19 cellular contexts compared by ENCODE assay signal in the genomic region with DNA sequence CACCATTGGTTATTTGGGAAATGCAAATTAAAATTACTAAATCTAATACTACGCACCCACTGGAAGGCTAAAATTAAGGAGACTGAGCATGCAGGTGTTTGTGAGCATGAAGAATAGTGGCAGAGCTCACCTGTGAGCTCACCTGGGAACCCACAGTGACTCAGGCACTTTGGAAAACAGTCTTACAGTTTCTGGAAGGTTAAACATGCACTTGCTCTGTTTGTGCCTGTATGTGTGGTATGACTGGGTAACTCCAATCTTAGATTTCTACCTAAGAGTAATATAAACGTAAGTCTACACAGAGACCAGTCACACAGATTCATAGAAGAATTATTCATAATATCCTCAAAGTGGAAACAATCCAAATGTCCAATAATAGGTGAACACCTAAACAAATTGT.
DNase-seq lines count a peak whose midpoint lies in the region; ATAC-seq and TF ChIP-seq lines count a peak whose summit lies in the region.
"Had no signal": no experiment of that assay in that cellular context is flagged by ENCODE, and none has a peak within 500 bp of the region (broad histone marks: within the 10 kb centered on the region; RNA-seq: fewer than 3 reads in every experiment).

No MANE protein-coding gene starts in this region.

- DNase-seq in DMS53 (lab: John Stamatoyannopoulos, UW) (peak; percentile 50), DMS53 treated with DMSO at 0.1 percent for 48 hours (lab: John Stamatoyannopoulos, UW; ENCODE audit: unreplicated experiment) (no peak), mammary epithelial cell (peak; percentile 40), MCF 10A (ENCODE audit: unreplicated experiment) (no peak), progenitor cell of endocrine pancreas (ENCODE audit: low spot score, unreplicated experiment) (no peak), COLO668 (lab: John Stamatoyannopoulos, UW; ENCODE audit: unreplicated experiment) (no peak)
- DNase-seq: AML-193; CD4-positive, alpha-beta T cell; DMS153; DND-41; EL; GM23248 had no signal

- no peak overlapping the region for H3K4me2 ChIP-seq in mammary epithelial cell (ENCODE audit: insufficient read depth, low read depth, low read length)
- H3K4me2 ChIP-seq: A549 had no signal

- no peaks in the 10 kb centered on the region for H3K4me1 ChIP-seq in mammary epithelial cell (ENCODE audit: insufficient read depth, low read length)
- H3K4me1 ChIP-seq: A549 had no signal

- CTCF ChIA-PET in mammary epithelial cell (lab: Charles Lee; ENCODE audit: low non-redundant PET) (no interaction called here), MCF 10A (lab: Yijun Ruan, JAX) (no interaction called here)

- in situ Hi-C loops in mammary epithelial cell (cut with MboI; ENCODE audit: low sequenced_read_pairs in 2 of 2) = loop anchor here in 1 of 2 donors (10.0 kb wide), 1 partner anchor 56 kb away; no protein-coding TSS in a partner anchor

- intact Hi-C loops in mammary epithelial cell (cut with micrococcal nuclease) = no loop called here
- intact Hi-C loops in MCF 10A (cut with micrococcal nuclease) = no loop called here

- H4K20me1 ChIP-seq in mammary epithelial cell (ENCODE audit: insufficient read depth, low read length) = no peaks in the 10 kb centered on the region

- BruUV-seq in mammary epithelial cell (replicated peaks; lab: Mats Ljungman, UMichigan) (no TSS peak), MCF 10A (replicated peaks; lab: Mats Ljungman, UMichigan) (no TSS peak)

- H3K27ac ChIP-seq in mammary epithelial cell (ENCODE audit: insufficient read depth, low read depth, low read length) = no peak overlapping the region
- H3K27ac ChIP-seq: 22Rv1, A549, C4-2B, GM23248, HL-60 had no signal

- TF ChIP-seq CTCF in mammary epithelial cell (conservative IDR thresholded peaks at IDR 0.05 in 1 of 2, IDR thresholded peaks at IDR 0.05 in 1 of 2; ENCODE audit: extremely low read depth in 1 of 2, insufficient read depth in 1 of 2, low read depth in 1 of 2, low read length in 2 of 2) = no peak
- no peak for TF ChIP-seq CTCF in MCF 10A (IDR thresholded peaks at IDR 0.05; ENCODE audit: unreplicated experiment)
- no peak for TF ChIP-seq CTCF in progenitor cell of endocrine pancreas (IDR thresholded peaks at IDR 0.05; ENCODE audit: unreplicated experiment)

- H2AFZ ChIP-seq in mammary epithelial cell (ENCODE audit: low read depth, low read length) = no peak overlapping the region
- H2AFZ ChIP-seq: GM23248 had no signal

- H3K27me3 Mint-ChIP-seq in MCF 10A (ENCODE audit: insufficient read depth, unreplicated experiment) (no peaks in the 10 kb centered on the region), progenitor cell of endocrine pancreas (peaks cover 15% of the 10 kb centered on the region)

- no peaks in the 10 kb centered on the region for H3K79me2 ChIP-seq in mammary epithelial cell (ENCODE audit: insufficient read depth, low read length)

- no peaks in the 10 kb centered on the region for H3K9me3 ChIP-seq in mammary epithelial cell (replicated peaks; ENCODE audit: insufficient read depth, low read length)
- H3K9me3 ChIP-seq: A549, HAP-1 had no signal

- peaks cover 9% of the 10 kb centered on the region for H3K9me3 Mint-ChIP-seq in MCF 10A (ENCODE audit: unreplicated experiment)
- peaks cover 5% of the 10 kb centered on the region for H3K9me3 Mint-ChIP-seq in progenitor cell of endocrine pancreas (ENCODE audit: low read depth)
- H3K9me3 Mint-ChIP-seq: CD4-positive, alpha-beta T cell had no signal

- H3K36me3 Mint-ChIP-seq in MCF 10A (ENCODE audit: insufficient read depth, unreplicated experiment) = no peaks in the 10 kb centered on the region
- no peaks in the 10 kb centered on the region for H3K36me3 Mint-ChIP-seq in progenitor cell of endocrine pancreas (ENCODE audit: insufficient read depth)

- no peak overlapping the region for H3K4me3 ChIP-seq in mammary epithelial cell (replicated peaks in 1 of 3; ENCODE audit: insufficient read depth in 1 of 3, low read depth in 2 of 3, low read length in 3 of 3)
- H3K4me3 ChIP-seq: A549, GM12878, GM23248, HAP-1 had no signal

- H3K9ac ChIP-seq in mammary epithelial cell (ENCODE audit: insufficient read depth, low read length) = no peak overlapping the region
- H3K9ac ChIP-seq: GM23248 had no signal

- no peaks in the 10 kb centered on the region for H3K36me3 ChIP-seq in mammary epithelial cell (ENCODE audit: insufficient read depth, low read length)
- H3K36me3 ChIP-seq: HAP-1 had no signal

- POLR2A ChIA-PET in MCF 10A (lab: Yijun Ruan, JAX) = interaction anchor here (0.6 kb wide), 1 partner anchor 23 kb away, joined by 3 read pairs; no protein-coding TSS in a partner anchor

- dilution Hi-C loops in mammary epithelial cell (cut with HindIII; ENCODE audit: low sequenced_read_pairs) = no loop called here

- no peak for ATAC-seq in GM18909 (IDR thresholded peaks at IDR 0.05; ENCODE audit: poor library complexity, unreplicated experiment)
- ATAC-seq: A549, GM12878 had no signal

- WGBS in mammary epithelial cell (ENCODE audit: low coverage, missing lambda C conversion rate) = 75% methylated on average over 2 of the region's 2 CpGs

- H3K4me1 Mint-ChIP-seq in MCF 10A (ENCODE audit: insufficient read depth, unreplicated experiment) = peaks cover 5% of the 10 kb centered on the region
- H3K4me1 Mint-ChIP-seq in progenitor cell of endocrine pancreas (ENCODE audit: low read depth) = peaks cover 55% of the 10 kb centered on the region

- no peak overlapping the region for H3K27ac Mint-ChIP-seq in MCF 10A (ENCODE audit: low read depth, unreplicated experiment)
- H3K27ac Mint-ChIP-seq in progenitor cell of endocrine pancreas = peak overlapping the region; percentile 14
- H3K27ac Mint-ChIP-seq: CD4-positive, alpha-beta T cell had no signal

- H3K4me3 Mint-ChIP-seq in MCF 10A (ENCODE audit: unreplicated experiment) (no peak overlapping the region), progenitor cell of endocrine pancreas (ENCODE audit: low read depth) (no peak overlapping the region)
- H3K4me3 Mint-ChIP-seq: CD4-positive, alpha-beta T cell had no signal

- no peaks in the 10 kb centered on the region for H3K27me3 ChIP-seq in mammary epithelial cell (ENCODE audit: insufficient read depth, low read length)

Comparison
In these comparisons a context has a peak if more than half of its experiments do, and no peak if none do; other contexts are left out.
1. DNase-seq: peak in DMS53 (single experiment) and mammary epithelial cell (single experiment); none in DMS53 treated with DMSO at 0.1 percent for 48 hours (single experiment), MCF 10A (single experiment), progenitor cell of endocrine pancreas (single experiment) and COLO668 (single experiment).